In genomic region chr7:154931906-154932305, GRCh38 we compare ENCODE assay signal across 15 cellular contexts.
DNase-seq lines count a peak whose midpoint lies in the region; ATAC-seq and TF ChIP-seq lines count a peak whose summit lies in the region.
"Had no signal": no experiment of that assay in that cellular context is flagged by ENCODE, and none has a peak within 500 bp of the region (broad histone marks: within the 10 kb centered on the region; RNA-seq: fewer than 3 reads in every experiment).

No MANE protein-coding gene starts in this region.

- CTCF ChIA-PET in OCI-LY7 (lab: Charles Lee; ENCODE audit: unreplicated experiment) = no interaction called here

- H3K36me3 Mint-ChIP-seq in HFFc6 (ENCODE audit: low read depth) = peaks cover 16% of the 10 kb centered on the region

- 0 out of 2 replicates have a peak overlapping the region, but pooled peaks have one; percentile 45 for H3K27ac Mint-ChIP-seq in HFFc6

- intact Hi-C loops in OCI-LY7 (cut with micrococcal nuclease; ENCODE audit: unreplicated experiment) = no loop called here

- ATAC-seq in HG02623 (IDR thresholded peaks at IDR 0.05; ENCODE audit: unreplicated experiment) = no peak
- ATAC-seq: HCT116 had no signal

- no peaks in the 10 kb centered on the region for H3K79me2 ChIP-seq in OCI-LY7 (ENCODE audit: insufficient read depth, low read depth, low read length)

- no peaks in the 10 kb centered on the region for H4K20me1 ChIP-seq in OCI-LY7 (ENCODE audit: insufficient read depth, low read length)

- H3K4me1 Mint-ChIP-seq in HFFc6 (ENCODE audit: low read depth) = peaks cover 18% of the 10 kb centered on the region

- no peak overlapping the region for H3K4me3 Mint-ChIP-seq in HFFc6

- DNase-seq in AG10803 (ENCODE audit: low read depth) = peak; percentile 53
- peak; percentile 33 for DNase-seq in HFFc6
- peak; percentile 77 for DNase-seq in astrocyte of the hippocampus (ENCODE audit: low read depth, low spot score)
- peak; percentile 76 for DNase-seq in kidney tubule cell (ENCODE audit: low spot score)
- no peak for DNase-seq in DMS 273 treated with DMSO at 0.1 percent for 48 hours (lab: John Stamatoyannopoulos, UW)
- DNase-seq in OCI-LY7 (ENCODE audit: low spot score) = no peak
- DNase-seq in GM13976 (ENCODE audit: low spot score) = no peak
- DNase-seq: NCI-H146; NCI-H2107; NCI-H226; NCI-H69; NK-92 treated with Interleukin-12 subunit alpha and Interleukin-12 subunit beta, amount 100 ng/mL, for 24 hours; PC-9 had no signal

- H3K9me3 ChIP-seq in OCI-LY7 (ENCODE audit: low read length) = peaks cover 37% of the 10 kb centered on the region

- H3K27ac ChIP-seq in OCI-LY7 (ENCODE audit: low read depth, low read length, poor library complexity, severe bottlenecking) = no peak overlapping the region
- H3K27ac ChIP-seq: PC-9 had no signal

- peaks cover 16% of the 10 kb centered on the region for H3K9me3 Mint-ChIP-seq in HFFc6

- no peaks in the 10 kb centered on the region for H3K9me2 ChIP-seq in OCI-LY7 (ENCODE audit: insufficient read depth, low read length)

- POLR2A ChIA-PET in OCI-LY7 (lab: Charles Lee) = interaction anchor here (0.7 kb wide), 2 partner anchors 9 to 11 kb away, joined by 4 to 5 read pairs; no protein-coding TSS in a partner anchor

- H3K36me3 ChIP-seq in OCI-LY7 (ENCODE audit: insufficient read depth, low read length) = no peaks in the 10 kb centered on the region

- BruUV-seq in OCI-LY7 (replicated peaks; lab: Mats Ljungman, UMichigan) = no TSS peak

- peaks cover 3% of the 10 kb centered on the region; the same call in 1 of the 2 replicates for H3K27me3 Mint-ChIP-seq in HFFc6 (ENCODE audit: insufficient read depth)

- H2AFZ ChIP-seq in OCI-LY7 (ENCODE audit: low read length) = no peak overlapping the region
- H2AFZ ChIP-seq: PC-9 had no signal

- in situ Hi-C loops in GM13976 (cut with MboI; ENCODE audit: low sequenced_read_pairs, unreplicated experiment) = no loop called here

- no peak for TF ChIP-seq CTCF in AG10803 (conservative IDR thresholded peaks at IDR 0.05; ENCODE audit: low read length)
- TF ChIP-seq CTCF in HFFc6 (IDR thresholded peaks at IDR 0.05) = no peak
- TF ChIP-seq CTCF in OCI-LY7 (conservative IDR thresholded peaks at IDR 0.05; ENCODE audit: low read length) = no peak
- TF ChIP-seq CTCF in GM13976 (IDR thresholded peaks at IDR 0.05; ENCODE audit: borderline replicate concordance, control extremely low read depth, extremely low read depth, insufficient read depth, missing control alignments) = no peak

- no peak overlapping the region for H3K4me2 ChIP-seq in OCI-LY7 (ENCODE audit: low read length)
- H3K4me2 ChIP-seq: PC-9 had no signal

- peaks cover 10% of the 10 kb centered on the region for H3K4me1 ChIP-seq in OCI-LY7 (ENCODE audit: insufficient read depth, low read length, poor library complexity, severe bottlenecking)

- H3K4me3 ChIP-seq in AG10803 (ENCODE audit: low read length) (no peak overlapping the region), OCI-LY7 (ENCODE audit: low read depth, low read length, poor library complexity, severe bottlenecking) (no peak overlapping the region)
- H3K4me3 ChIP-seq: PC-9 had no signal

Comparison
In these comparisons a context has a peak if more than half of its experiments do, and no peak if none do; other contexts are left out.
1. DNase-seq: peak in AG10803 (single experiment), HFFc6 (single experiment), astrocyte of the hippocampus (single experiment) and kidney tubule cell (single experiment); none in DMS 273 treated with DMSO at 0.1 percent for 48 hours (single experiment), OCI-LY7 (single experiment) and GM13976 (single experiment).